In the genomic region with DNA sequence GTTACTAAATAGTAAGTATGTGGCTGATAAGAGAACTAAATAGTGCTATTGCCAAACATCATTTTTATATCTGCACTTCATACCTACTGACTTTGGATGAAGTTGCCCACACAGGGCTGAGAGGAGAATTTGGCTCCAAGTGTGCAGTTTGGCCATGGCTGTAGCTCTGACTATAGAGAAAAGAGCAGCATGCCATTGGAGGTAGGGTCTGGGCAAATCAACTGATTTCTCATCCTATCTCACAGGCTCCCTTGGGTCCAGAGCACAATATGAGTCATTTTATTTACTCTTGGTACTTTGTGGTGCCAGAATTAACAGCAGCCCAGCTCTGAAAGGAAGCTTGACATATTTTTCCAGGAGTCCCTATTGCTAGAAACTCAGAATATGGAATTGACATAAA, we compare ENCODE assay signal across 2 cellular contexts.
TF ChIP-seq lines count a peak whose summit lies in the region.

No MANE protein-coding gene starts in this region.

TF ChIP-seq in endothelial cell of umbilical vein, 7 proteins besides CTCF, POLR2A, EP300 and RAD21:
- TF ChIP-seq MYC (IDR thresholded peaks at IDR 0.05; ENCODE audit: low read depth, low read length), result no peak
- TF ChIP-seq, protein P1, sequence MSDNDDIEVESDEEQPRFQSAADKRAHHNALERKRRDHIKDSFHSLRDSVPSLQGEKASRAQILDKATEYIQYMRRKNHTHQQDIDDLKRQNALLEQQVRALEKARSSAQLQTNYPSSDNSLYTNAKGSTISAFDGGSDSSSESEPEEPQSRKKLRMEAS (IDR thresholded peaks at IDR 0.05; ENCODE audit: insufficient read depth, insufficient read length), result no peak
- TF ChIP-seq POLR2AphosphoS5 (IDR thresholded peaks at IDR 0.05; ENCODE audit: insufficient read depth, low read depth, low read length), result no peak
- TF ChIP-seq EZH2 (IDR thresholded peaks at IDR 0.05; ENCODE audit: borderline replicate concordance, low read depth, low read length, severe bottlenecking), result no peak
- TF ChIP-seq FOS (IDR thresholded peaks at IDR 0.05; ENCODE audit: borderline replicate concordance, insufficient read depth, low read length), result peak; percentile 24
- no peak for TF ChIP-seq GATA2 (IDR thresholded peaks at IDR 0.05; ENCODE audit: insufficient read depth, insufficient read length, low read depth, low read length)

TF ChIP-seq in SK-N-SH, 30 proteins besides CTCF, POLR2A, EP300 and RAD21:
- no peak for TF ChIP-seq RFX5 (IDR thresholded peaks at IDR 0.05; ENCODE audit: low read length)
- TF ChIP-seq FOXJ3 (CRISPR knock-in tag; IDR thresholded peaks at IDR 0.05), result no peak
- TF ChIP-seq YY1 (IDR thresholded peaks at IDR 0.05; ENCODE audit: low read depth), result no peak
- no peak for TF ChIP-seq FOXM1 (IDR thresholded peaks at IDR 0.05; ENCODE audit: low read depth)
- TF ChIP-seq, protein P1 (IDR thresholded peaks at IDR 0.05; ENCODE audit: low read depth), result no peak
- TF ChIP-seq POLR2AphosphoS5 (IDR thresholded peaks at IDR 0.05; ENCODE audit: low read depth, low read length), result no peak
- TF ChIP-seq, protein P2, sequence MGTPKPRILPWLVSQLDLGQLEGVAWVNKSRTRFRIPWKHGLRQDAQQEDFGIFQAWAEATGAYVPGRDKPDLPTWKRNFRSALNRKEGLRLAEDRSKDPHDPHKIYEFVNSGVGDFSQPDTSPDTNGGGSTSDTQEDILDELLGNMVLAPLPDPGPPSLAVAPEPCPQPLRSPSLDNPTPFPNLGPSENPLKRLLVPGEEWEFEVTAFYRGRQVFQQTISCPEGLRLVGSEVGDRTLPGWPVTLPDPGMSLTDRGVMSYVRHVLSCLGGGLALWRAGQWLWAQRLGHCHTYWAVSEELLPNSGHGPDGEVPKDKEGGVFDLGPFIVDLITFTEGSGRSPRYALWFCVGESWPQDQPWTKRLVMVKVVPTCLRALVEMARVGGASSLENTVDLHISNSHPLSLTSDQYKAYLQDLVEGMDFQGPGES (IDR thresholded peaks at IDR 0.05; ENCODE audit: low read depth, low read length), result no peak
